In genomic region chr1:166855558-166855957, GRCh38 we compare ENCODE assay signal across 23 cellular contexts. TPM values are rescaled to one million over a fixed set of nuclear protein-coding genes. Genes with fewer than 3 reads are reported as not detected.
A peak's percentile ranks its signal among the peaks of the same experiment; 100 is the strongest.
DNase-seq lines count a peak whose midpoint lies in the region; ATAC-seq, FAIRE-seq and TF ChIP-seq lines count a peak whose summit lies in the region.
"Had no signal": no experiment of that assay in that cellular context is flagged by ENCODE, and none has a peak within 500 bp of the region (broad histone marks: within the 10 kb centered on the region; RNA-seq: fewer than 3 reads in every experiment).

No MANE protein-coding gene starts in this region.

- no peak for TF ChIP-seq EP300 in SK-N-SH (IDR thresholded peaks at IDR 0.05; ENCODE audit: borderline replicate concordance in 1 of 2, low read depth in 1 of 2, low read length in 1 of 2)
- TF ChIP-seq EP300 in HepG2 (IDR thresholded peaks at IDR 0.05; ENCODE audit: low read depth in 2 of 2, low read length in 2 of 2): no peak
- TF ChIP-seq EP300 in HepG2 (CRISPR knock-in tag; IDR thresholded peaks at IDR 0.05; ENCODE audit: borderline replicate concordance): no peak

- no peaks in the 10 kb centered on the region for H3K9me3 Mint-ChIP-seq in WTC11
- H3K9me3 Mint-ChIP-seq: IgD-negative memory B cell had no signal

- H3K9ac ChIP-seq in SK-N-SH: no peak overlapping the region
- no peak overlapping the region for H3K9ac ChIP-seq in HepG2 (ENCODE audit: insufficient read depth, low read depth, low read length)

- no peak overlapping the region for H3K4me2 ChIP-seq in SK-N-SH
- no peak overlapping the region for H3K4me2 ChIP-seq in HepG2 (ENCODE audit: low read depth, low read length)
- H3K4me2 ChIP-seq: PC-9 had no signal

- H3K9me3 ChIP-seq in SK-N-SH (no peaks in the 10 kb centered on the region), HepG2 (ENCODE audit: low read length) (no peaks in the 10 kb centered on the region), right lobe of liver (no peaks in the 10 kb centered on the region), upper lobe of right lung (no peaks in the 10 kb centered on the region)
- H3K9me3 ChIP-seq: Caco-2 had no signal

- H3K79me2 ChIP-seq in SK-N-SH (ENCODE audit: insufficient read depth): peaks cover 9% of the 10 kb centered on the region; the same call in 1 of the 2 replicates
- H3K79me2 ChIP-seq in HepG2 (ENCODE audit: insufficient read depth, low read length): peaks cover 3% of the 10 kb centered on the region

- DNase-seq in SK-N-SH (no peak), HepG2 (ENCODE audit: low spot score) (no peak), right lobe of liver (no peak), WTC11 (ENCODE audit: low spot score) (no peak), upper lobe of right lung (no peak), SW480 (ENCODE audit: low spot score) (no peak)
- DNase-seq: 8988T, Caco-2, GDM1, Kasumi-1, MM.1S, NCI-H1092, NCI-H1436 treated with DMSO at 0.1 percent for 48 hours, NCI-H2029, NCI-H345, NCI-H524 treated with DMSO at 0.1 percent for 48 hours, PC-9 had no signal

- CTCF ChIA-PET in SK-N-SH (lab: Yijun Ruan, JAX): interaction anchor here (1.0 to 1.7 kb wide), 2 partner anchors 29 to 41 kb away, joined by 3 to 4 read pairs; no protein-coding TSS in a partner anchor
- CTCF ChIA-PET in HepG2 (lab: Yijun Ruan, JAX; ENCODE audit: low intra/inter-chr PET ratio, low total read pairs): no interaction called here
- CTCF ChIA-PET in WTC11 (lab: Charles Lee): no interaction called here

- H3K4me3 Mint-ChIP-seq in WTC11: no peak overlapping the region
- H3K4me3 Mint-ChIP-seq: B cell, IgD-negative memory B cell had no signal

- ATAC-seq in SK-N-SH treated with all-trans-retinoic acid at 6 μM for 48 hours (peak; percentile 16; the same call in 2 of the 3 replicates), HepG2 (peak; percentile 58), right lobe of liver (no peak), WTC11 (peak; percentile 11; the same call in 1 of the 2 replicates), upper lobe of right lung (peak; percentile 24), HG03571 (IDR thresholded peaks at IDR 0.05; ENCODE audit: unreplicated experiment) (no peak)
- ATAC-seq: HCT116 had no signal

- POLR2A ChIA-PET in SK-N-SH (lab: Yijun Ruan, JAX) (interaction anchor here (1.9 kb wide), 1 partner anchor 15 kb away, joined by 4 read pairs; no protein-coding TSS in a partner anchor), HepG2 (lab: Yijun Ruan, JAX) (no interaction called here), WTC11 (lab: Charles Lee) (interaction anchor here (0.6 to 0.7 kb wide), 2 partner anchors 202 to 311 kb away, joined by 3 to 4 read pairs; no protein-coding TSS in a partner anchor)

- no peak overlapping the region for H3K27ac ChIP-seq in SK-N-SH (ENCODE audit: low read depth in 2 of 2, low read length in 1 of 2)
- H3K27ac ChIP-seq in HepG2 (ENCODE audit: extremely low read length, insufficient read depth, low read length): no peak overlapping the region
- H3K27ac ChIP-seq in right lobe of liver: no peak overlapping the region
- H3K27ac ChIP-seq in upper lobe of right lung: no peak overlapping the region
- H3K27ac ChIP-seq: PC-9 had no signal

- H3K4me1 Mint-ChIP-seq in WTC11: peaks cover 14% of the 10 kb centered on the region

- H3K9me2 ChIP-seq in SK-N-SH: no peaks in the 10 kb centered on the region

- peaks cover 13% of the 10 kb centered on the region for H3F3A ChIP-seq in SK-N-SH (replicated peaks; ENCODE audit: insufficient read depth)

- H4K20me1 ChIP-seq in SK-N-SH (ENCODE audit: insufficient read depth) (peaks cover 7% of the 10 kb centered on the region; the same call in 1 of the 2 replicates), HepG2 (ENCODE audit: insufficient read depth, low read length) (no peaks in the 10 kb centered on the region)

- no TSS peak for BruUV-seq in HepG2 (replicated peaks; lab: Mats Ljungman, UMichigan)

- intact Hi-C loops in HepG2 (cut with micrococcal nuclease; ENCODE audit: unreplicated experiment): no loop called here
- intact Hi-C loops in right lobe of liver (cut with DNase I): no loop called here
- intact Hi-C loops in upper lobe of right lung (cut with DNase I): no loop called here

- TF ChIP-seq RAD21 in SK-N-SH (IDR thresholded peaks at IDR 0.05; ENCODE audit: low read length) (no peak), HepG2 (CRISPR knock-in tag; IDR thresholded peaks at IDR 0.05) (no peak)

- H3K27me3 ChIP-seq in SK-N-SH (ENCODE audit: insufficient read depth) (no peaks in the 10 kb centered on the region), HepG2 (ENCODE audit: control insufficient read depth in 1 of 2, insufficient read depth in 2 of 2, low read length in 2 of 2) (no peaks in the 10 kb centered on the region), right lobe of liver (no peaks in the 10 kb centered on the region), upper lobe of right lung (no peaks in the 10 kb centered on the region)

- WGBS in SK-N-SH (ENCODE audit: low lambda C conversion rate): 93% methylated on average over 3 of the region's 3 CpGs
- WGBS in HepG2 (ENCODE audit: low lambda C conversion rate): 90% methylated on average over 3 of the region's 3 CpGs
- WGBS in right lobe of liver (ENCODE audit: insufficient coverage, low coverage, low lambda C conversion rate, missing lambda C conversion rate): 89% methylated on average over 3 of the region's 3 CpGs

- H3K27me3 Mint-ChIP-seq in WTC11 (ENCODE audit: low read depth): no peaks in the 10 kb centered on the region
- H3K27me3 Mint-ChIP-seq: B cell, IgD-negative memory B cell had no signal

- TF ChIP-seq POLR2A in HepG2 (IDR thresholded peaks at IDR 0.05; ENCODE audit: insufficient read depth in 1 of 2, low read depth in 2 of 2, low read length in 2 of 2) (no peak), right lobe of liver (IDR thresholded peaks at IDR 0.05) (no peak)

- TF ChIP-seq CTCF in SK-N-SH (IDR thresholded peaks at IDR 0.05): no peak
- TF ChIP-seq CTCF in HepG2 (CRISPR knock-in tag; IDR thresholded peaks at IDR 0.05): no peak
- no peak for TF ChIP-seq CTCF in right lobe of liver (IDR thresholded peaks at IDR 0.05)
- no peak for TF ChIP-seq CTCF in WTC11 (IDR thresholded peaks at IDR 0.05)
- TF ChIP-seq CTCF in upper lobe of right lung (IDR thresholded peaks at IDR 0.05): no peak

- H3K36me3 ChIP-seq in SK-N-SH (replicated peaks in 1 of 2; ENCODE audit: control insufficient read depth in 1 of 2, insufficient read depth in 2 of 2, low read length in 1 of 2) (peaks cover 66 to 92% of the 10 kb centered on the region in 2 experiments), HepG2 (replicated peaks in 1 of 2; ENCODE audit: control insufficient read depth in 1 of 2, insufficient read depth in 2 of 2, low read length in 2 of 2) (peaks cover 8 to 81% of the 10 kb centered on the region in 2 experiments), right lobe of liver (peaks cover 0 to 77% (median 34%) of the 10 kb centered on the region in 4 donors), upper lobe of right lung (peaks cover 97% of the 10 kb centered on the region)

- no peak for FAIRE-seq in HepG2 (lab: Jason Lieb, UNC)
- FAIRE-seq: HTR-8/SVneo had no signal

- H3K36me3 Mint-ChIP-seq in WTC11: peaks cover 67% of the 10 kb centered on the region

- in situ Hi-C loops in HepG2 (cut with HindIII; ENCODE audit: extremely low pct_ligation_motif_present, low pct_unique_long_range_greater_than_20kb): no loop called here

- peak overlapping the region; percentile 7; the same call in 1 of the 2 replicates for H3K27ac Mint-ChIP-seq in WTC11
- H3K27ac Mint-ChIP-seq: B cell, IgD-negative memory B cell had no signal

- H2AFZ ChIP-seq in SK-N-SH (ENCODE audit: low read depth): no peak overlapping the region
- H2AFZ ChIP-seq in HepG2 (ENCODE audit: low read length): no peak overlapping the region
- H2AFZ ChIP-seq: PC-9 had no signal

- no peak overlapping the region for H3K4me3 ChIP-seq in SK-N-SH (ENCODE audit: low read depth in 2 of 2, low read length in 1 of 2)
- H3K4me3 ChIP-seq in HepG2 (replicated peaks in 1 of 3; ENCODE audit: insufficient read depth in 1 of 3, low read depth in 2 of 3, low read length in 3 of 3): no peak overlapping the region
- no peak overlapping the region for H3K4me3 ChIP-seq in right lobe of liver
- H3K4me3 ChIP-seq in upper lobe of right lung: no peak overlapping the region
- H3K4me3 ChIP-seq: PC-9 had no signal

- H3K4me1 ChIP-seq in SK-N-SH (ENCODE audit: control insufficient read depth in 1 of 2, insufficient read depth in 2 of 2, low read depth in 1 of 2, low read length in 1 of 2) (no peaks in the 10 kb centered on the region; a peak in 1 of 4 replicates), HepG2 (ENCODE audit: insufficient read depth, low read length) (no peaks in the 10 kb centered on the region), right lobe of liver (no peaks in the 10 kb centered on the region), upper lobe of right lung (no peaks in the 10 kb centered on the region)
- H3K4me1 ChIP-seq: Caco-2 had no signal

RNA-seq across cellular contexts. Expression of gene POGK, which starts 16.3 kb away (rescaled TPM):
- polyA plus RNA-seq in SK-N-SH (2012; rRNA removed) (13.9 and 15.0 TPM in 2 replicates), HepG2 (2011; rRNA removed) (4.8 and 5.3 TPM in 2 replicates)
- 15.2 and 16.4 TPM in 2 replicates for polyA plus RNA-seq in SK-N-SH (2012; cell fraction: cytosol; rRNA removed)
- polyA plus RNA-seq in SK-N-SH (2012; cell fraction: nucleus; rRNA removed): 16.7 and 21.0 TPM in 2 replicates
- total RNA-seq in HepG2 (2016; rRNA removed; fragmentation: Illumina TruSeq; extraction: Trizol) (16.2 and 17.6 TPM in 2 replicates), right lobe of liver (10 to 100 TPM in 5 of 6 experiments, 1 to 10 TPM in 1; 9.0 to 15.7 (median 12.3) TPM), WTC11 (2021) (33.1 to 36.7 TPM (median 36.1 TPM) in 3 replicates), upper lobe of right lung (68.6 TPM)
- total RNA-seq in HepG2 (2016; cell fraction: cytosol; rRNA removed; fragmentation: Illumina TruSeq; extraction: Trizol; ENCODE audit: low read depth): 2.0 and 2.1 TPM in 2 replicates
- total RNA-seq in HepG2 (2016; cell fraction: insoluble cytoplasmic fraction; rRNA removed; fragmentation: Illumina TruSeq; extraction: Trizol): 16.4 and 17.5 TPM in 2 replicates
- total RNA-seq in HepG2 (2016; cell fraction: membrane; rRNA removed; fragmentation: Illumina TruSeq; extraction: Trizol): 8.6 and 8.8 TPM in 2 replicates
- 15.0 and 17.0 TPM in 2 replicates for total RNA-seq in HepG2 (2016; cell fraction: nucleus; rRNA removed; fragmentation: Illumina TruSeq; extraction: Trizol)
- 4.7 and 6.4 TPM in 2 replicates for polyA plus RNA-seq in HepG2 (2011; cell fraction: cytosol; rRNA removed)
- polyA plus RNA-seq in HepG2 (2011; cell fraction: nucleus; rRNA removed): 12.4 and 14.7 TPM in 2 replicates
- 8.0 and 9.8 TPM in 2 replicates for polyA plus RNA-seq in HepG2 (2012)
- polyA plus RNA-seq in HepG2 (2016; cell fraction: cytosol; fragmentation: Illumina TruSeq; extraction: Trizol; ENCODE audit: low read depth): 0.83 and 0.92 TPM in 2 replicates
- polyA plus RNA-seq in HepG2 (2016; cell fraction: insoluble cytoplasmic fraction; fragmentation: Illumina TruSeq; extraction: Trizol; ENCODE audit: low read depth): 14.9 and 16.0 TPM in 2 replicates
- 5.1 and 5.4 TPM in 2 replicates for polyA plus RNA-seq in HepG2 (2016; cell fraction: membrane; fragmentation: Illumina TruSeq; extraction: Trizol; ENCODE audit: low read depth)
- polyA plus RNA-seq in HepG2 (2016; cell fraction: nucleus; fragmentation: Illumina TruSeq; extraction: Trizol; ENCODE audit: insufficient read depth, low read depth): 20.8 and 21.1 TPM in 2 replicates
- polyA minus RNA-seq in HepG2 (2011; rRNA and poly(A)+ RNA removed; ENCODE audit: low replicate concordance): 9.1 and 37.8 TPM in 2 replicates
- polyA minus RNA-seq in HepG2 (2011; cell fraction: cytosol; rRNA and poly(A)+ RNA removed): 6.7 and 8.7 TPM in 2 replicates
- polyA minus RNA-seq in HepG2 (2011; cell fraction: nucleus; rRNA and poly(A)+ RNA removed): 28.5 and 30.6 TPM in 2 replicates

RNA-seq across cellular contexts. Expression of gene TADA1, which starts 20.5 kb away (rescaled TPM):
- polyA plus RNA-seq in SK-N-SH (2012; rRNA removed): 9.3 and 13.6 TPM in 2 replicates
- polyA plus RNA-seq in SK-N-SH (2012; cell fraction: cytosol; rRNA removed): 12.5 and 12.7 TPM in 2 replicates
- polyA plus RNA-seq in SK-N-SH (2012; cell fraction: nucleus; rRNA removed): 12.3 and 16.7 TPM in 2 replicates
- 28.3 and 38.1 TPM in 2 replicates for total RNA-seq in HepG2 (2016; rRNA removed; fragmentation: Illumina TruSeq; extraction: Trizol)
- total RNA-seq in HepG2 (2016; cell fraction: cytosol; rRNA removed; fragmentation: Illumina TruSeq; extraction: Trizol; ENCODE audit: low read depth): 9.2 and 10.8 TPM in 2 replicates
- total RNA-seq in HepG2 (2016; cell fraction: insoluble cytoplasmic fraction; rRNA removed; fragmentation: Illumina TruSeq; extraction: Trizol): 27.2 and 37.8 TPM in 2 replicates
- 19.5 and 22.1 TPM in 2 replicates for total RNA-seq in HepG2 (2016; cell fraction: membrane; rRNA removed; fragmentation: Illumina TruSeq; extraction: Trizol)
- total RNA-seq in HepG2 (2016; cell fraction: nucleus; rRNA removed; fragmentation: Illumina TruSeq; extraction: Trizol): 25.7 and 26.6 TPM in 2 replicates
- polyA plus RNA-seq in HepG2 (2011; rRNA removed): 21.3 and 29.1 TPM in 2 replicates
- 15.5 and 21.7 TPM in 2 replicates for polyA plus RNA-seq in HepG2 (2011; cell fraction: cytosol; rRNA removed)
- polyA plus RNA-seq in HepG2 (2011; cell fraction: nucleus; rRNA removed): 27.8 and 28.0 TPM in 2 replicates
- 13.9 and 20.0 TPM in 2 replicates for polyA plus RNA-seq in HepG2 (2012)
- 2.2 TPM in 2 replicates for polyA plus RNA-seq in HepG2 (2016; cell fraction: cytosol; fragmentation: Illumina TruSeq; extraction: Trizol; ENCODE audit: low read depth)
- polyA plus RNA-seq in HepG2 (2016; cell fraction: insoluble cytoplasmic fraction; fragmentation: Illumina TruSeq; extraction: Trizol; ENCODE audit: low read depth): 39.2 and 41.6 TPM in 2 replicates
- polyA plus RNA-seq in HepG2 (2016; cell fraction: membrane; fragmentation: Illumina TruSeq; extraction: Trizol; ENCODE audit: low read depth): 6.4 and 6.7 TPM in 2 replicates
- 40.2 and 43.1 TPM in 2 replicates for polyA plus RNA-seq in HepG2 (2016; cell fraction: nucleus; fragmentation: Illumina TruSeq; extraction: Trizol; ENCODE audit: insufficient read depth, low read depth)
- polyA minus RNA-seq in HepG2 (2011; rRNA and poly(A)+ RNA removed; ENCODE audit: low replicate concordance): 14.9 and 18.3 TPM in 2 replicates
- polyA minus RNA-seq in HepG2 (2011; cell fraction: cytosol; rRNA and poly(A)+ RNA removed): 12.7 and 15.2 TPM in 2 replicates
- polyA minus RNA-seq in HepG2 (2011; cell fraction: nucleus; rRNA and poly(A)+ RNA removed): 22.0 and 27.1 TPM in 2 replicates
- 10 to 100 TPM in 4 of 6 experiments, 1 to 10 TPM in 2; 7.3 to 16.7 (median 11.4) TPM for total RNA-seq in right lobe of liver
- 16.6 to 18.8 TPM (median 17.5 TPM) in 3 replicates for total RNA-seq in WTC11 (2021)
- total RNA-seq in upper lobe of right lung: 9.5 TPM

Comparison
In these comparisons a context has a peak if more than half of its experiments do, and no peak if none do; other contexts are left out.
1. ATAC-seq: peak in SK-N-SH treated with all-trans-retinoic acid at 6 μM for 48 hours (single experiment), HepG2 (single experiment), WTC11 (single experiment) and upper lobe of right lung (single experiment); none in right lobe of liver (0 of 4) and HG03571 (single experiment).